ENCODE assay signal across 28 cellular contexts in the genomic region with DNA sequence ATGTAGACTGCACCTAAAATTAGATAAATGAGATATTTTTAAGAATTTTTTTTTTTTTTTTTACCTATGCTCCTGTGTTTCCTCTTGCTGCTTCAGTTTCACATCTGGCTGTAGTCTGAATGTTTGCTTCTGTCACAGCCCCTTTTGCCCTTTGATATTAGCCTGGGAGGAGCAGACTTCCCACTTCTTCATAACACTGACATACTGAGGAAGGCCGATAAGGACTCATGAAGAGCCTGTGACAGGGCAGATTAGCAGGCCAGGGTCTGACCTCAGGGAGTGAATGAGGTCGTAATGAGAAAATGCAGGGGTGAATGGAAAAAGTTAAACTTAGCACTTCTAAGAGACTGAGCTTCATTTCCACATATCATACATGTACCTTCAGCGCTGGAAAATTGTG. TPM values are rescaled to one million over a fixed set of nuclear protein-coding genes. Genes with fewer than 3 reads are reported as not detected.
DNase-seq lines count a peak whose midpoint lies in the region; ATAC-seq and TF ChIP-seq lines count a peak whose summit lies in the region.
"Had no signal": no experiment of that assay in that cellular context is flagged by ENCODE, and none has a peak within 500 bp of the region (broad histone marks: within the 10 kb centered on the region; RNA-seq: fewer than 3 reads in every experiment).

A gene (minus strand): TSS at position 117 of the 400 bp plus-strand sequence. CDS start 2,757 bp downstream, outside the sequence.

- no peak for TF ChIP-seq RAD21 in liver (IDR thresholded peaks at IDR 0.05)

- DNase-seq in CMK (ENCODE audit: low read depth) (peak; percentile 96), KBM-7 (peak; percentile 91), cortex of kidney (lab: John Stamatoyannopoulos, UW) (no peak), NAMALWA (ENCODE audit: low spot score) (no peak)
- no peak for DNase-seq in activated naive CD8-positive, alpha-beta T cell treated with anti-CD3 and anti-CD28 coated beads, Interleukin-2, amount 50 U/mL, for 24 hours
- DNase-seq: activated CD8-positive, alpha-beta memory T cell treated with anti-CD3 and anti-CD28 coated beads, Interleukin-2, amount 50 U/mL, for 4 hours; activated gamma-delta T cell treated with Interleukin-2 at 50 U/mL for 16 hours; amygdala; CD4-positive, alpha-beta T cell; central memory CD4-positive, alpha-beta T cell; HFFc6; Kasumi-1; left cardiac atrium; NCI-H187; NCI-H524 treated with DMSO at 0.1 percent for 48 hours; NK-92 treated with Interleukin-12 subunit alpha and Interleukin-12 subunit beta, amount 100 ng/mL, for 24 hours; sigmoid colon; stimulated activated CD4-positive, alpha-beta T cell treated with anti-CD3 and anti-CD28 coated beads, Interleukin-15, amount 100 ng/mL, for 24 hours; transverse colon had no signal

- H3K9me3 Mint-ChIP-seq in activated naive CD8-positive, alpha-beta T cell treated with anti-CD3 and anti-CD28 coated beads, Interleukin-2, amount 50 U/mL, for 24 hours, result no peaks in the 10 kb centered on the region
- H3K9me3 Mint-ChIP-seq: CD4-positive, alpha-beta T cell; GM23338; HFFc6; memory B cell had no signal

- H3K4me3 ChIP-seq in liver (ENCODE audit: low read depth in 1 of 3, low read length in 3 of 3), result no peak within 1 kb of the TSS
- H3K4me3 ChIP-seq: GM23338, sigmoid colon, SJSA1, transverse colon had no signal

- no peak for TF ChIP-seq CTCF in liver (IDR thresholded peaks at IDR 0.05; ENCODE audit: low read depth, low read length, missing input control)

- WGBS in liver, result 67% methylated on average over 3 of the region's 3 CpGs

- H3K27ac Mint-ChIP-seq in activated naive CD8-positive, alpha-beta T cell treated with anti-CD3 and anti-CD28 coated beads, Interleukin-2, amount 50 U/mL, for 24 hours, result peak within 1 kb of the TSS; percentile 48
- H3K27ac Mint-ChIP-seq: CD4-positive, alpha-beta T cell; GM23338; HFFc6; memory B cell had no signal

- H3K27me3 ChIP-seq in liver (ENCODE audit: control insufficient read depth in 4 of 4, insufficient read depth in 4 of 4, low read length in 3 of 4), result peaks cover 0 to 2% (median 0%) of the 10 kb centered on the region in 4 donors
- H3K27me3 ChIP-seq: SJSA1 had no signal

- peaks cover 5% of the 10 kb centered on the region for H3K27me3 Mint-ChIP-seq in activated naive CD8-positive, alpha-beta T cell treated with anti-CD3 and anti-CD28 coated beads, Interleukin-2, amount 50 U/mL, for 24 hours

- H3K27ac ChIP-seq in liver (ENCODE audit: low read depth in 1 of 2, low read length in 2 of 2), result no peak within 1 kb of the TSS
- H3K27ac ChIP-seq: sigmoid colon, SJSA1, transverse colon, VCaP had no signal

- H3K36me3 ChIP-seq in liver (ENCODE audit: control insufficient read depth in 4 of 4, insufficient read depth in 3 of 4, low read depth in 1 of 4, low read length in 3 of 4), result no peaks in the 10 kb centered on the region
- H3K36me3 ChIP-seq: sigmoid colon, SJSA1, transverse colon had no signal

- H3K4me1 ChIP-seq in liver (ENCODE audit: control insufficient read depth in 4 of 4, insufficient read depth in 4 of 4, low read length in 3 of 4), result no peaks in the 10 kb centered on the region
- H3K4me1 ChIP-seq: sigmoid colon, SJSA1, transverse colon had no signal

- in situ Hi-C loops in KBM-7 (cut with MboI; ENCODE audit: low pct_unique_long_range_greater_than_20kb, low sequenced_read_pairs), result no loop called here

- ATAC-seq in activated naive CD8-positive, alpha-beta T cell treated with anti-CD3 and anti-CD28 coated beads, Interleukin-2, amount 50 U/mL, for 24 hours, result peak; percentile 97
- ATAC-seq in GM19397 (IDR thresholded peaks at IDR 0.05; ENCODE audit: unreplicated experiment), result no peak
- ATAC-seq: GM23338, left cardiac atrium had no signal

- H3K36me3 Mint-ChIP-seq in activated naive CD8-positive, alpha-beta T cell treated with anti-CD3 and anti-CD28 coated beads, Interleukin-2, amount 50 U/mL, for 24 hours (ENCODE audit: low read depth), result no peaks in the 10 kb centered on the region
- H3K36me3 Mint-ChIP-seq: memory B cell had no signal

- no peak within 1 kb of the TSS for H3K9ac ChIP-seq in liver (ENCODE audit: low read depth in 1 of 2, low read length in 2 of 2)

- peaks cover 7% of the 10 kb centered on the region for H3K4me1 Mint-ChIP-seq in activated naive CD8-positive, alpha-beta T cell treated with anti-CD3 and anti-CD28 coated beads, Interleukin-2, amount 50 U/mL, for 24 hours
- H3K4me1 Mint-ChIP-seq: GM23338, memory B cell had no signal

- H3K4me3 Mint-ChIP-seq in activated naive CD8-positive, alpha-beta T cell treated with anti-CD3 and anti-CD28 coated beads, Interleukin-2, amount 50 U/mL, for 24 hours, result no peak within 1 kb of the TSS
- H3K4me3 Mint-ChIP-seq: CD4-positive, alpha-beta T cell; GM23338; HFFc6; memory B cell had no signal

- no peaks in the 10 kb centered on the region for H3K9me3 ChIP-seq in liver (ENCODE audit: control insufficient read depth in 4 of 4, low read length in 3 of 4)
- H3K9me3 ChIP-seq: sigmoid colon, SJSA1, transverse colon had no signal

TF ChIP-seq in liver, 16 proteins besides CTCF, POLR2A, EP300 and RAD21:
- no peak for TF ChIP-seq SP1 (IDR thresholded peaks at IDR 0.05)
- no peak for TF ChIP-seq EGR1 (IDR thresholded peaks at IDR 0.05; ENCODE audit: low read depth in 2 of 2)
- TF ChIP-seq NR2F2 (IDR thresholded peaks at IDR 0.05), result peak; percentile 22

RNA-seq across cellular contexts. Expression of the gene that starts here (rescaled TPM):
- total RNA-seq in liver, result 10 to 100 TPM in 1 of 2 donors, under 1 TPM in 1; under 0.01 to 23.7 TPM
- polyA plus RNA-seq in liver, result not detected
- total RNA-seq: CD4-positive, alpha-beta T cell; HFFc6; HT1080; left cardiac atrium; myocyte; posterior vena cava; sigmoid colon; SJSA1; transverse colon had no signal
- polyA plus RNA-seq: GM23338, sigmoid colon had no signal

Comparison
In these comparisons a context has a peak if more than half of its experiments do, and no peak if none do; other contexts are left out.
1. DNase-seq: peak in CMK (single experiment) and KBM-7 (single experiment); none in activated naive CD8-positive, alpha-beta T cell treated with anti-CD3 and anti-CD28 coated beads, Interleukin-2, amount 50 U/mL, for 24 hours (single experiment), cortex of kidney (single experiment) and NAMALWA (single experiment).